ENCODE assay signal across 34 cellular contexts in the genomic region with DNA sequence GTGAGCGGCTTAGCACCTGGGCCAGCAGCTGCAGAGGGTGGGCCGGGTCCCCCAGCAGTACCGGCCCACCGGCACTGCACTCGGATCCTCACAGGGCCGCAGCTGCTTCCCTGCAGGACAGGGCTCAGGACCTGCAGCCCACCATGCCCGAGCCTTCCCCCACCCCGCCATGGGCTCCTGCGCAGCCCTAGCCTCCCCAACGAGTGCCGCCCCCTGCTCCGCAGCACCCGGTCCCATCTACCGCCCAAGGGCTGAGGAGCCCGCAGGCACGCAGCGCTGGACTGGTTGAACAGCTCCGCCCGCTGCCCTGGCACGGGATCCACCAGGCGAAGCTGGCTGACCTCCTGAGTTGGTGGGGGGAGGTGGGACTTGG. TPM values are rescaled to one million over a fixed set of nuclear protein-coding genes. Genes with fewer than 3 reads are reported as not detected.
"Had no signal": no experiment of that assay in that cellular context is flagged by ENCODE, and none has a peak within 500 bp of the region (broad histone marks: within the 10 kb centered on the region; RNA-seq: fewer than 3 reads in every experiment).

No MANE protein-coding gene starts in this region.

- H3K4me1 ChIP-seq: neural progenitor cell, right lobe of liver, tibial artery had no signal

- H2AFZ ChIP-seq: neural progenitor cell had no signal

- H3K27me3 ChIP-seq: left lung, neural progenitor cell, ovary, right atrium auricular region, right lobe of liver, tibial artery, uterus had no signal

- H3K9me3 ChIP-seq: left lung, ovary, right atrium auricular region, right lobe of liver, thoracic aorta, tibial artery, uterus had no signal

- H3K4me2 ChIP-seq: neural progenitor cell, smooth muscle cell had no signal

- H3K27ac ChIP-seq: left lung, neural progenitor cell, ovary, right atrium auricular region, right lobe of liver, thoracic aorta, tibial artery, uterus had no signal

- H3K36me3 ChIP-seq: left lung, neural progenitor cell, ovary, right atrium auricular region, right lobe of liver, thoracic aorta, tibial artery, uterus had no signal

- H3K9ac ChIP-seq: neural progenitor cell had no signal

- H3K4me3 ChIP-seq: left lung, lung, neural progenitor cell, ovary, right atrium auricular region, right lobe of liver, smooth muscle cell, thoracic aorta, tibial artery, uterus had no signal

- DNase-seq: hippocampal formation; immature natural killer cell; kidney; left colon; mesendoderm; naive B cell; natural killer cell; nephron progenitor cell; ovary; right lobe of liver; stimulated activated CD4-positive, alpha-beta T cell treated with anti-CD3 and anti-CD28 coated beads, Interleukin-1b, Interleukin-23, amount 100 ng/mL, for 48 hours; stimulated activated CD4-positive, alpha-beta T cell treated with anti-CD3 and anti-CD28 coated beads, Interleukin-2, amount 100 ng/mL, for 48 hours; stimulated activated CD4-positive, alpha-beta T cell treated with anti-CD3 and anti-CD28 coated beads, Interleukin-4, amount 100 ng/mL, for 4 hours; stimulated activated CD8-positive, alpha-beta memory T cell treated with anti-CD3 and anti-CD28 coated beads, Interleukin-4, amount 100 ng/mL, for 48 hours; stimulated activated naive CD4-positive, alpha-beta T cell treated with Interleukin-2 at 50 U/mL for 16 hours; stimulated activated naive CD8-positive, alpha-beta T cell treated with anti-CD3 and anti-CD28 coated beads, Interleukin-15, amount 100 ng/mL, for 72 hours; tibial artery; trophoblast cell; uterus had no signal

RNA-seq across cellular contexts. Expression of gene OVAAL, which starts 50.1 kb away (rescaled TPM):
- total RNA-seq: kidney, left colon, left lung, liver, mesothelial cell of epicardium, mononuclear cell, natural killer cell, omental fat pad, ovary, progenitor cell of endocrine pancreas, pulmonary artery endothelial cell, renal cortical epithelial cell, right lobe of liver, skeletal muscle tissue, smooth muscle cell, thoracic aorta, ureter, uterus had no signal
- polyA plus RNA-seq: immature natural killer cell, liver, lung, ovary, smooth muscle cell had no signal
